23 cellular contexts compared by ENCODE assay signal in the genomic region with DNA sequence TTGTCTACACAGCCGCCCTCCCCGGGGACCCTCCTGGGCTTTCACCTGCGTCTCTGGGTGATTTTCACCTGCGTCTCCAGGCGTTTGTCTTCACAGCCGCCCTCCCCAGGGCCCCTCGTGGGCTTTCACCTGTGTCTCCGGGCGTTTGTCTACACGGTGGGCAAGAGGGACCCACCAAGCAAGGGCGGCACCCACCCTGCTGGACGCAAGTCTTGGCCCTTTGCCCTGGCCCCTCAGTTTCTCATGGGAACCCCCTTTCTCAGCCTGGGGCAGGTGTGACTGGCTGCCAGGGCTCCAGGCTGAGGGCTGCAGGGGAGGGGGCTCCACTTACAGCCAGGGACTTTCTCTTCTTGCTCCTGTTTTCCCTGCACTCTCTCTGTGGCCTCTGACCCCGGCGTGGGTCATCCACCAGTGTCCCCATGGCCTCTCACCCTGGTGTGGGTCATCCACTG.
"Had no signal": no experiment of that assay in that cellular context is flagged by ENCODE, and none has a peak within 500 bp of the region (broad histone marks: within the 10 kb centered on the region; RNA-seq: fewer than 3 reads in every experiment).

No MANE protein-coding gene starts in this region.

- H3K27ac ChIP-seq: hepatocyte, pancreas, thoracic aorta had no signal

- H3K27ac Mint-ChIP-seq: activated naive CD4-positive, alpha-beta T cell treated with anti-CD3 and anti-CD28 coated beads for 36 hours; activated T-helper 2 cell treated with anti-CD3 and anti-CD28 coated beads, Interferon-gamma antibody, Interleukin-2, Interleukin-4, amounts not matched to agents 10 μg/mL and 5 μg/mL and 100 μg/mL, durations not matched to agents 14 hours and 24 hours and 36 hours; immature natural killer cell; nephron; T-helper 17 cell had no signal

- H3K4me3 Mint-ChIP-seq: activated naive CD4-positive, alpha-beta T cell treated with anti-CD3 and anti-CD28 coated beads for 36 hours; activated T-cell treated with anti-CD3 and anti-CD28 coated beads, Interleukin-2, amount 50 U/mL, for 4 hours; brain; immature natural killer cell; nephron; T-helper 17 cell had no signal

- H3K36me3 Mint-ChIP-seq: brain, immature natural killer cell had no signal

- H3K36me3 ChIP-seq: pancreas, thoracic aorta had no signal

- DNase-seq: activated CD4-positive, alpha-beta T cell treated with anti-CD3 and anti-CD28 coated beads for 4 hours; activated CD4-positive, alpha-beta T cell treated with anti-CD3 and anti-CD28 coated beads, Interleukin-2, amount 50 U/mL, for 48 hours; activated CD4-positive, CD25-positive, alpha-beta regulatory T cell; activated CD8-positive, alpha-beta memory T cell treated with anti-CD3 and anti-CD28 coated beads, Interleukin-2, amount 50 U/mL, for 48 hours; activated naive CD4-positive, alpha-beta T cell treated with anti-CD3 and anti-CD28 coated beads for 36 hours; activated T-cell treated with anti-CD3 and anti-CD28 coated beads, Interleukin-2, amount 50 U/mL, for 4 hours; dermis blood vessel endothelial cell; effector memory CD4-positive, alpha-beta T cell; foreskin melanocyte; immature natural killer cell; kidney glomerular epithelial cell; mesenchymal stem cell; stimulated activated CD4-positive, alpha-beta T cell treated with anti-CD3 and anti-CD28 coated beads, Interleukin-4, amount 100 ng/mL, for 1 hour; stimulated activated naive CD4-positive, alpha-beta T cell treated with Interleukin-2 at 50 U/mL for 16 hours; SW 1271; T-helper 17 cell had no signal

- H3K4me1 ChIP-seq: pancreas had no signal

- H3K4me1 Mint-ChIP-seq: immature natural killer cell, T-helper 17 cell had no signal

- H3K4me3 ChIP-seq: hepatocyte, pancreas, smooth muscle cell, thoracic aorta had no signal

- H3K9me3 ChIP-seq: pancreas, thoracic aorta had no signal

- H3K9me3 Mint-ChIP-seq: activated T-cell treated with anti-CD3 and anti-CD28 coated beads, Interleukin-2, amount 50 U/mL, for 4 hours; immature natural killer cell had no signal

- ATAC-seq: activated T-cell treated with anti-CD3 and anti-CD28 coated beads, Interleukin-2, amount 50 U/mL, for 4 hours; pancreas; T-helper 17 cell had no signal
